1 cellular context compared by ENCODE assay signal in the genomic region with DNA sequence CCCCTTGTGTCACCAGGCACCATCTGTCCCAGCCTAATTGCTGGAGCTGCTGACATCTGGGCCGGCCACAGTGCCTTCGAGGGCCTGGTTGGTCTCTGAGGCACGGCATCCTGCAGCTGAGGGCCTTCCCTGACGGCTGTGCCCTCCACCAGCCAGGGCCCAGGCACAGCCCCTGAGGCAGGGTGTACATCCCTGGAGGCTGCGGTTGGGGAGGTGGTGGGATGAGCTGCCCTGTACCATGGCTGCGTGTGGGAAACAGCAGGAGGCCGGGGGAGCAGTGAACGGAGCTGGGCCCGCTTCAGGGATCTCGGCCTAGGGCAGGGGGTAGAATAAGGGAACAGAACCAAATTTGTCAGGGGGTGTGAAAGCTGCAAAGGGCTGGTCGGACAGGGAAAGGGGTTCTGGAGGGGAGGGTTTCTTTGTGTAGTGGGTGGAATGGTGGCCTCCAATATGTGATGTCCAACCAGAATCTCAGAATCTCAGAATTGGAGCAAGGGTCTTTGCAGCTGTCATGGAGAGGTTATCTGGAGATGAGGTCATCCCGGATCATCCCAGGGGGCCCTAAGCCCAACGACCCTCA.
TF ChIP-seq lines count a peak whose summit lies in the region.

No MANE protein-coding gene starts in this region.

TF ChIP-seq in HEK293, 187 proteins besides CTCF, POLR2A, EP300 and RAD21 (continued from another document):
- TF ChIP-seq, protein P1, sequence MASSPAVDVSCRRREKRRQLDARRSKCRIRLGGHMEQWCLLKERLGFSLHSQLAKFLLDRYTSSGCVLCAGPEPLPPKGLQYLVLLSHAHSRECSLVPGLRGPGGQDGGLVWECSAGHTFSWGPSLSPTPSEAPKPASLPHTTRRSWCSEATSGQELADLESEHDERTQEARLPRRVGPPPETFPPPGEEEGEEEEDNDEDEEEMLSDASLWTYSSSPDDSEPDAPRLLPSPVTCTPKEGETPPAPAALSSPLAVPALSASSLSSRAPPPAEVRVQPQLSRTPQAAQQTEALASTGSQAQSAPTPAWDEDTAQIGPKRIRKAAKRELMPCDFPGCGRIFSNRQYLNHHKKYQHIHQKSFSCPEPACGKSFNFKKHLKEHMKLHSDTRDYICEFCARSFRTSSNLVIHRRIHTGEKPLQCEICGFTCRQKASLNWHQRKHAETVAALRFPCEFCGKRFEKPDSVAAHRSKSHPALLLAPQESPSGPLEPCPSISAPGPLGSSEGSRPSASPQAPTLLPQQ (tag by site-specific recombination; IDR thresholded peaks at IDR 0.05): no peak
- TF ChIP-seq KLF8 (tag by site-specific recombination; IDR thresholded peaks at IDR 0.05) (no peak), ZNF341 (tag by site-specific recombination; IDR thresholded peaks at IDR 0.05; ENCODE audit: low read depth) (peak; percentile 91), ZNF2 (tag by site-specific recombination; IDR thresholded peaks at IDR 0.05) (no peak), ZNF830 (tag by site-specific recombination; IDR thresholded peaks at IDR 0.05; ENCODE audit: low read depth) (no peak), ZNF768 (tag by site-specific recombination; IDR thresholded peaks at IDR 0.05) (no peak), ZBTB1 (tag by site-specific recombination; IDR thresholded peaks at IDR 0.05) (no peak), ZBTB48 (tag by site-specific recombination; IDR thresholded peaks at IDR 0.05) (peak; percentile 73), KLF16 (tag by site-specific recombination; IDR thresholded peaks at IDR 0.05) (no peak), ZNF548 (tag by site-specific recombination; IDR thresholded peaks at IDR 0.05) (peak; percentile 71), ZFHX2 (tag by site-specific recombination; conservative IDR thresholded peaks at IDR 0.05) (peak; percentile 10; the same call in 1 of the 2 replicates), ZNF174 (tag by site-specific recombination; IDR thresholded peaks at IDR 0.05) (no peak), KLF1 (tag by site-specific recombination; IDR thresholded peaks at IDR 0.05) (no peak), ZNF707 (tag by site-specific recombination; IDR thresholded peaks at IDR 0.05) (no peak), ZNF629 (tag by site-specific recombination; IDR thresholded peaks at IDR 0.05) (no peak), ZIC2 (tag by site-specific recombination; IDR thresholded peaks at IDR 0.05) (peak; percentile 36; the same call in 1 of the 2 replicates), ZNF530 (tag by site-specific recombination; IDR thresholded peaks at IDR 0.05; ENCODE audit: low read depth) (no peak), EGR2 (tag by site-specific recombination; IDR thresholded peaks at IDR 0.05; ENCODE audit: low read depth) (no peak)
- TF ChIP-seq, protein P2, sequence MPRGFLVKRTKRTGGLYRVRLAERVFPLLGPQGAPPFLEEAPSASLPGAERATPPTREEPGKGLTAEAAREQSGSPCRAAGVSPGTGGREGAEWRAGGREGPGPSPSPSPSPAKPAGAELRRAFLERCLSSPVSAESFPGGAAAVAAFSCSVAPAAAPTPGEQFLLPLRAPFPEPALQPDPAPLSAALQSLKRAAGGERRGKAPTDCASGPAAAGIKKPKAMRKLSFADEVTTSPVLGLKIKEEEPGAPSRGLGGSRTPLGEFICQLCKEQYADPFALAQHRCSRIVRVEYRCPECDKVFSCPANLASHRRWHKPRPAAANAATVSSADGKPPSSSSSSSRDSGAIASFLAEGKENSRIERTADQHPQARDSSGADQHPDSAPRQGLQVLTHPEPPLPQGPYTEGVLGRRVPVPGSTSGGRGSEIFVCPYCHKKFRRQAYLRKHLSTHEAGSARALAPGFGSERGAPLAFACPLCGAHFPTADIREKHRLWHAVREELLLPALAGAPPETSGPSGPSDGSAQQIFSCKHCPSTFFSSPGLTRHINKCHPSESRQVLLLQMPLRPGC (tag by site-specific recombination; IDR thresholded peaks at IDR 0.05): no peak
- TF ChIP-seq, protein P3, sequence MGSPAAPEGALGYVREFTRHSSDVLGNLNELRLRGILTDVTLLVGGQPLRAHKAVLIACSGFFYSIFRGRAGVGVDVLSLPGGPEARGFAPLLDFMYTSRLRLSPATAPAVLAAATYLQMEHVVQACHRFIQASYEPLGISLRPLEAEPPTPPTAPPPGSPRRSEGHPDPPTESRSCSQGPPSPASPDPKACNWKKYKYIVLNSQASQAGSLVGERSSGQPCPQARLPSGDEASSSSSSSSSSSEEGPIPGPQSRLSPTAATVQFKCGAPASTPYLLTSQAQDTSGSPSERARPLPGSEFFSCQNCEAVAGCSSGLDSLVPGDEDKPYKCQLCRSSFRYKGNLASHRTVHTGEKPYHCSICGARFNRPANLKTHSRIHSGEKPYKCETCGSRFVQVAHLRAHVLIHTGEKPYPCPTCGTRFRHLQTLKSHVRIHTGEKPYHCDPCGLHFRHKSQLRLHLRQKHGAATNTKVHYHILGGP (tag by site-specific recombination; IDR thresholded peaks at IDR 0.05): no peak
